2 cellular contexts compared by ENCODE assay signal in genomic region chr3:76943671-76944070, GRCh38.
TF ChIP-seq lines count a peak whose summit lies in the region.

No MANE protein-coding gene starts in this region.

TF ChIP-seq in IMR-90, 13 proteins besides CTCF, POLR2A, EP300 and RAD21:
- no peak for TF ChIP-seq BHLHE40 (IDR thresholded peaks at IDR 0.05; ENCODE audit: low read depth, low read length)
- TF ChIP-seq CEBPB (IDR thresholded peaks at IDR 0.05; ENCODE audit: low read depth, low read length) = no peak
- TF ChIP-seq SMC3 (IDR thresholded peaks at IDR 0.05; ENCODE audit: low read depth, low read length) = no peak
- TF ChIP-seq RCOR1 (IDR thresholded peaks at IDR 0.05; ENCODE audit: insufficient replicate concordance, low read length) = no peak
- no peak for TF ChIP-seq RFX5 (IDR thresholded peaks at IDR 0.05; ENCODE audit: low read depth, low read length)
- TF ChIP-seq NFE2L2 (IDR thresholded peaks at IDR 0.05; ENCODE audit: low read depth, low read length) = no peak
- TF ChIP-seq MXI1 (IDR thresholded peaks at IDR 0.05; ENCODE audit: borderline replicate concordance, low read depth, low read length) = no peak
- TF ChIP-seq ELK1 (IDR thresholded peaks at IDR 0.05; ENCODE audit: borderline replicate concordance, low read depth, low read length) = no peak
- TF ChIP-seq MAFK (IDR thresholded peaks at IDR 0.05; ENCODE audit: low read depth, low read length) = no peak
- no peak for TF ChIP-seq FOS (IDR thresholded peaks at IDR 0.05; ENCODE audit: low read depth, low read length)
- no peak for TF ChIP-seq MAZ (IDR thresholded peaks at IDR 0.05; ENCODE audit: borderline replicate concordance, low read depth, low read length)
- TF ChIP-seq USF2 (IDR thresholded peaks at IDR 0.05; ENCODE audit: low read depth, low read length) = no peak
- TF ChIP-seq CHD1 (IDR thresholded peaks at IDR 0.05; ENCODE audit: low read depth, low read length) = no peak

TF ChIP-seq in endothelial cell of umbilical vein, 7 proteins besides CTCF, POLR2A, EP300 and RAD21:
- TF ChIP-seq EZH2 (IDR thresholded peaks at IDR 0.05; ENCODE audit: borderline replicate concordance, low read depth, low read length, severe bottlenecking) = no peak
- TF ChIP-seq MYC (IDR thresholded peaks at IDR 0.05; ENCODE audit: low read depth, low read length) = no peak
- no peak for TF ChIP-seq POLR2AphosphoS5 (IDR thresholded peaks at IDR 0.05; ENCODE audit: insufficient read depth, low read depth, low read length)
- no peak for TF ChIP-seq JUN (IDR thresholded peaks at IDR 0.05; ENCODE audit: borderline replicate concordance, insufficient read depth, insufficient read length, low read depth)
- TF ChIP-seq FOS (IDR thresholded peaks at IDR 0.05; ENCODE audit: borderline replicate concordance, insufficient read depth, low read length) = no peak
- no peak for TF ChIP-seq GATA2 (IDR thresholded peaks at IDR 0.05; ENCODE audit: insufficient read depth, insufficient read length, low read depth, low read length)
- no peak for TF ChIP-seq MAX (IDR thresholded peaks at IDR 0.05; ENCODE audit: insufficient read depth, insufficient read length)
